ENCODE assay signal across 8 cellular contexts in genomic region chr6:13328875-13329183, GRCh38. TPM values are rescaled to one million over a fixed set of nuclear protein-coding genes. Genes with fewer than 3 reads are reported as not detected.
DNase-seq lines count a peak whose midpoint lies in the region; TF ChIP-seq lines count a peak whose summit lies in the region.

No MANE protein-coding gene starts in this region.

- H3K9me3 Mint-ChIP-seq in T-helper 1 cell treated with Interleukin-12 subunit alpha and Interleukin-12 subunit beta and Interleukin-4 antibody, amounts not matched to agents 30 μg/mL and 1 μg/mL, for 36 hours = no peaks in the 10 kb centered on the region
- no peaks in the 10 kb centered on the region for H3K9me3 Mint-ChIP-seq in activated T-helper 2 cell treated with anti-CD3 and anti-CD28 coated beads, Interferon-gamma antibody, Interleukin-2, Interleukin-4, amounts not matched to agents 10 μg/mL and 5 μg/mL and 100 μg/mL, durations not matched to agents 14 hours and 24 hours and 36 hours
- H3K9me3 Mint-ChIP-seq in immature natural killer cell = no peaks in the 10 kb centered on the region

- H3K4me3 Mint-ChIP-seq in T-helper 1 cell treated with Interleukin-12 subunit alpha and Interleukin-12 subunit beta and Interleukin-4 antibody, amounts not matched to agents 30 μg/mL and 1 μg/mL, for 36 hours = peak overlapping the region; percentile 91
- H3K4me3 Mint-ChIP-seq in activated T-helper 2 cell treated with anti-CD3 and anti-CD28 coated beads, Interferon-gamma antibody, Interleukin-2, Interleukin-4, amounts not matched to agents 10 μg/mL and 5 μg/mL and 100 μg/mL, durations not matched to agents 14 hours and 24 hours and 36 hours (ENCODE audit: low read depth) = peak overlapping the region; percentile 89
- H3K4me3 Mint-ChIP-seq in immature natural killer cell = peak overlapping the region; percentile 95 to 96 (median 95)

- 4% methylated on average over 2 of the region's 2 CpGs for WGBS in suprapubic skin

- no peak for DNase-seq in T-helper 1 cell
- no peak for DNase-seq in activated T-helper 2 cell treated with anti-CD3 and anti-CD28 coated beads, Interferon-gamma antibody, Interleukin-2, Interleukin-4, amounts not matched to agents 10 μg/mL and 5 μg/mL and 100 μg/mL, durations not matched to agents 14 hours and 24 hours and 36 hours (ENCODE audit: low spot score)
- no peak for DNase-seq in immature natural killer cell
- no peak for DNase-seq in suprapubic skin (ENCODE audit: low spot score in 2 of 2)
- no peak for DNase-seq in nucleus accumbens (lab: John Stamatoyannopoulos, UW)
- no peak for DNase-seq in posterior cingulate gyrus
- no peak for DNase-seq in C1 segment of cervical spinal cord (lab: John Stamatoyannopoulos, UW)

- peaks cover 6% of the 10 kb centered on the region for H3K36me3 Mint-ChIP-seq in T-helper 1 cell treated with Interleukin-12 subunit alpha and Interleukin-12 subunit beta and Interleukin-4 antibody, amounts not matched to agents 30 μg/mL and 1 μg/mL, for 36 hours (ENCODE audit: low read depth)
- peaks cover 14% of the 10 kb centered on the region for H3K36me3 Mint-ChIP-seq in activated T-helper 2 cell treated with anti-CD3 and anti-CD28 coated beads, Interferon-gamma antibody, Interleukin-2, Interleukin-4, amounts not matched to agents 10 μg/mL and 5 μg/mL and 100 μg/mL, durations not matched to agents 14 hours and 24 hours and 36 hours (ENCODE audit: low read depth)
- peaks cover under 1 to 8% (median 5%) of the 10 kb centered on the region in 3 donors for H3K36me3 Mint-ChIP-seq in immature natural killer cell

- no peak for TF ChIP-seq POLR2A in suprapubic skin (IDR thresholded peaks at IDR 0.05)

- H3K27me3 Mint-ChIP-seq in T-helper 1 cell treated with Interleukin-12 subunit alpha and Interleukin-12 subunit beta and Interleukin-4 antibody, amounts not matched to agents 30 μg/mL and 1 μg/mL, for 36 hours (ENCODE audit: low read depth) = no peaks in the 10 kb centered on the region
- no peaks in the 10 kb centered on the region for H3K27me3 Mint-ChIP-seq in activated T-helper 2 cell treated with anti-CD3 and anti-CD28 coated beads, Interferon-gamma antibody, Interleukin-2, Interleukin-4, amounts not matched to agents 10 μg/mL and 5 μg/mL and 100 μg/mL, durations not matched to agents 14 hours and 24 hours and 36 hours (ENCODE audit: low read depth)
- peaks cover 2 to 8% (median 3%) of the 10 kb centered on the region in 3 donors for H3K27me3 Mint-ChIP-seq in immature natural killer cell (ENCODE audit: low read depth in 3 of 3)

- no peak for TF ChIP-seq CTCF in suprapubic skin (IDR thresholded peaks at IDR 0.05)

- H3K27ac Mint-ChIP-seq in T-helper 1 cell treated with Interleukin-12 subunit alpha and Interleukin-12 subunit beta and Interleukin-4 antibody, amounts not matched to agents 30 μg/mL and 1 μg/mL, for 36 hours = peak overlapping the region; percentile 93
- peak overlapping the region; percentile 89 for H3K27ac Mint-ChIP-seq in activated T-helper 2 cell treated with anti-CD3 and anti-CD28 coated beads, Interferon-gamma antibody, Interleukin-2, Interleukin-4, amounts not matched to agents 10 μg/mL and 5 μg/mL and 100 μg/mL, durations not matched to agents 14 hours and 24 hours and 36 hours
- peak overlapping the region; percentile 92 to 99 (median 98) for H3K27ac Mint-ChIP-seq in immature natural killer cell

- H3K36me3 ChIP-seq in suprapubic skin = peaks cover 14% of the 10 kb centered on the region

- H3K4me3 ChIP-seq in suprapubic skin = peak overlapping the region; percentile 84

- TF ChIP-seq EP300 in suprapubic skin (IDR thresholded peaks at IDR 0.05) = no peak

- peak overlapping the region; percentile 93 for H3K27ac ChIP-seq in suprapubic skin

- intact Hi-C loops in activated T-helper 2 cell treated with anti-CD3 and anti-CD28 coated beads, Interferon-gamma antibody, Interleukin-2, Interleukin-4, amounts not matched to agents 10 μg/mL and 5 μg/mL and 100 μg/mL, durations not matched to agents 14 hours and 24 hours and 36 hours (cut with micrococcal nuclease) = loop anchor here (1.0 to 5.0 kb wide), 4 partner anchors 26 to 417 kb away; partner anchors contain the start of gene SIRT5
- intact Hi-C loops in posterior cingulate gyrus (cut with DNase I) = no loop called here

- H3K27me3 ChIP-seq in suprapubic skin = no peaks in the 10 kb centered on the region

- H3K9me3 ChIP-seq in suprapubic skin = no peaks in the 10 kb centered on the region

- peaks cover 19% of the 10 kb centered on the region for H3K4me1 ChIP-seq in suprapubic skin

- H3K4me1 Mint-ChIP-seq in T-helper 1 cell treated with Interleukin-12 subunit alpha and Interleukin-12 subunit beta and Interleukin-4 antibody, amounts not matched to agents 30 μg/mL and 1 μg/mL, for 36 hours (ENCODE audit: low read depth) = peaks cover 26% of the 10 kb centered on the region
- H3K4me1 Mint-ChIP-seq in activated T-helper 2 cell treated with anti-CD3 and anti-CD28 coated beads, Interferon-gamma antibody, Interleukin-2, Interleukin-4, amounts not matched to agents 10 μg/mL and 5 μg/mL and 100 μg/mL, durations not matched to agents 14 hours and 24 hours and 36 hours (ENCODE audit: low read depth) = peaks cover 26% of the 10 kb centered on the region
- H3K4me1 Mint-ChIP-seq in immature natural killer cell = peaks cover 24 to 31% of the 10 kb centered on the region in 2 donors

RNA-seq across cellular contexts. Expression of gene TBC1D7, which starts 0.5 kb away (rescaled TPM):
- 22.9 and 23.3 TPM in 2 replicates for total RNA-seq in activated T-helper 2 cell treated with anti-CD3 and anti-CD28 coated beads, Interferon-gamma antibody, Interleukin-2, Interleukin-4, amounts not matched to agents 10 μg/mL and 5 μg/mL and 100 μg/mL, durations not matched to agents 14 hours and 24 hours and 36 hours
- 10 to 100 TPM; 19.0 to 40.3 (median 23.5) TPM for polyA plus RNA-seq in immature natural killer cell
- 10 to 100 TPM in 3 of 4 donors, 1 to 10 TPM in 1; 8.3 to 15.4 (median 12.2) TPM for total RNA-seq in suprapubic skin
